15 cellular contexts compared by ENCODE assay signal in the genomic region with DNA sequence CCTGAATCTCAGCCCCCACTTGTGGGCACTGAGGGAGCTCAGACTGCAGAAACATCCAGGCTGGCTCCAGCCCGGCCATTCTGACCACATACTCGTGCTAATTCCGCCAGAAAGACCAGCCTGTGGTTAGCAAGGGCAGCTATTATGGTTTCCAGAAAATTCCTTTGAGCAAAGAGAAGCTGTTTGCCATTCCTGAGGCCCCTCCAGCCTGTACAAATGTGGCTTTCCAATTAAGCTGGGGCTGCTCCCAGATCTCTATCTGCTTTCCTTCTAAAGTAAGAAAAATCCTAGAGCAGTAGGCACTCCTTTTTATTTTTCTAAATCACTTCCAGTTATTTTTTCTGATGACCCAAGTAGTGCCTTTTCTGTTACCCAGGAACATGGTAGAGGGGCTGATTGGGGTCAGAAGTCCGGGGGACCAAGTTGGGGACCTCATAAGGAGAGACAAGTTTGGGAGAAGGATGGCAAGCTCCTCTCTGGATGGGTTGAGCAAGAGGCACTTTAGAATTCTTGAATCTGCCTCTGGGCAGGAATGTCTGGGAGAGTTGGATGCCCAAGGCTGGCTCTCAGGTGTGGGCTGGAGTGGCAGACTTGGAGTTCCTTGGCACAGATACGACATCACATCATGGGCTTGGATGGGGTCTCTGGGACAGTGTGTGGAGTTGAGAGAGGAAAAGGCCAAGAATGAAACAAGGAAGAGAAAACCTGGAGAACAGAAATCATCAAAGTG.
DNase-seq lines count a peak whose midpoint lies in the region; ATAC-seq and TF ChIP-seq lines count a peak whose summit lies in the region.
"Had no signal": no experiment of that assay in that cellular context is flagged by ENCODE, and none has a peak within 500 bp of the region (broad histone marks: within the 10 kb centered on the region; RNA-seq: fewer than 3 reads in every experiment).

No MANE protein-coding gene starts in this region.

- H4K91ac ChIP-seq in mesenchymal stem cell (ENCODE audit: low read length), result no peak overlapping the region

- H3K9me2 ChIP-seq in HCT116 (ENCODE audit: insufficient read depth), result no peaks in the 10 kb centered on the region

- no peak overlapping the region for H4K8ac ChIP-seq in mesenchymal stem cell (ENCODE audit: low read length)

- peak; percentile 88 for DNase-seq in AG08395 (ENCODE audit: low spot score)
- DNase-seq in HCT116 (ENCODE audit: low read depth, low spot score), result no peak
- DNase-seq in astrocyte of the hippocampus (ENCODE audit: low read depth, low spot score), result peak; percentile 97
- peak; percentile 68 for DNase-seq in mesenchymal stem cell
- DNase-seq in putamen (ENCODE audit: low spot score), result no peak
- DNase-seq in WERI-Rb-1, result no peak
- DNase-seq: AML-193, NCI-H2081 treated with DMSO at 0.1 percent for 48 hours had no signal

- H3K36me3 ChIP-seq in HCT116 (ENCODE audit: control insufficient read depth in 1 of 2, insufficient read depth in 2 of 2, low read length in 2 of 2) (no peaks in the 10 kb centered on the region), mesenchymal stem cell (ENCODE audit: control insufficient read depth in 1 of 2, insufficient read depth in 2 of 2, low read depth in 1 of 2, low read length in 2 of 2) (no peaks in the 10 kb centered on the region), WERI-Rb-1 (no peaks in the 10 kb centered on the region)
- H3K36me3 ChIP-seq: left lung, vagina had no signal

- H3K4me2 ChIP-seq in HCT116 (ENCODE audit: low read length) (peak overlapping the region; percentile 52), mesenchymal stem cell (ENCODE audit: low read length, poor library complexity, severe bottlenecking) (no peak overlapping the region)

- H3K9ac ChIP-seq in HCT116 (ENCODE audit: low read length) (no peak overlapping the region), mesenchymal stem cell (ENCODE audit: low read length) (no peak overlapping the region)

- no peak overlapping the region for H3K18ac ChIP-seq in mesenchymal stem cell (ENCODE audit: low read depth in 1 of 2, low read length in 2 of 2)

- H3K79me1 ChIP-seq in mesenchymal stem cell (replicated peaks; ENCODE audit: low read length, poor library complexity, severe bottlenecking), result no peaks in the 10 kb centered on the region

- H3K9me3 ChIP-seq in HCT116 (ENCODE audit: control insufficient read depth in 1 of 2, insufficient read depth in 1 of 2, low read depth in 1 of 2, low read length in 2 of 2) (no peaks in the 10 kb centered on the region), mesenchymal stem cell (ENCODE audit: control insufficient read depth, low read length) (peaks cover 26% of the 10 kb centered on the region), WERI-Rb-1 (ENCODE audit: severe bottlenecking) (peaks cover 13% of the 10 kb centered on the region)

- TF ChIP-seq CTCF in HCT116 (IDR thresholded peaks at IDR 0.05 in 2 of 3, conservative IDR thresholded peaks at IDR 0.05 in 1 of 3; ENCODE audit: borderline replicate concordance in 1 of 3, insufficient read depth in 1 of 3, low read depth in 2 of 3, low read length in 2 of 3) (no peak), WERI-Rb-1 (IDR thresholded peaks at IDR 0.05; ENCODE audit: low read depth, low read length) (no peak)

- H3K4me3 ChIP-seq in HCT116 (replicated peaks in 1 of 2; ENCODE audit: low read depth in 1 of 2, low read length in 2 of 2) (no peak overlapping the region), mesenchymal stem cell (ENCODE audit: insufficient read depth in 1 of 2, low read depth in 1 of 2, low read length in 2 of 2) (no peak overlapping the region), WERI-Rb-1 (ENCODE audit: low read depth, low read length) (no peak overlapping the region)
- H3K4me3 ChIP-seq: GM12878, left lung, vagina had no signal

- no peaks in the 10 kb centered on the region for H4K20me1 ChIP-seq in HCT116 (ENCODE audit: insufficient read depth)

- H2AK5ac ChIP-seq in mesenchymal stem cell (ENCODE audit: low read length, severe bottlenecking), result no peak overlapping the region

- TF ChIP-seq POLR2A in HCT116 (IDR thresholded peaks at IDR 0.05; ENCODE audit: borderline replicate concordance, extremely low read depth, insufficient read depth, insufficient read length), result no peak

- RAD21 ChIA-PET in HCT116 (lab: Charles Lee; ENCODE audit: low non-redundant PET in 1 of 2, low total read pairs in 2 of 2, uncharacterized antibody in 2 of 2, unreplicated experiment in 2 of 2), result no interaction called here

- no peak overlapping the region for H2BK120ac ChIP-seq in mesenchymal stem cell (ENCODE audit: low read depth, low read length)

- H3K4me1 ChIP-seq in HCT116 (ENCODE audit: control insufficient read depth in 1 of 2, insufficient read depth in 2 of 2, low read length in 2 of 2) (peaks cover 4 to 18% of the 10 kb centered on the region in 2 experiments; a peak in 3 of 4 replicates), mesenchymal stem cell (ENCODE audit: control insufficient read depth, insufficient read depth, low read depth, low read length) (peaks cover 15% of the 10 kb centered on the region)
- H3K4me1 ChIP-seq: foreskin keratinocyte, vagina had no signal

- H3K27me3 ChIP-seq in HCT116 (ENCODE audit: insufficient read depth, low read length) (no peaks in the 10 kb centered on the region), mesenchymal stem cell (ENCODE audit: control insufficient read depth in 1 of 2, insufficient read depth in 1 of 2, low read length in 2 of 2) (peaks cover 33 to 40% of the 10 kb centered on the region in 2 experiments), WERI-Rb-1 (ENCODE audit: insufficient read depth, low read depth, severe bottlenecking) (no peaks in the 10 kb centered on the region)
- H3K27me3 ChIP-seq: foreskin keratinocyte, vagina had no signal

- CTCF ChIA-PET in HCT116 (lab: Charles Lee), result interaction anchor here (1.4 kb wide), 1 partner anchor 17 kb away, joined by 4 read pairs; no protein-coding TSS in a partner anchor

- no peak overlapping the region for H3K14ac ChIP-seq in mesenchymal stem cell (ENCODE audit: low read length in 2 of 2)

- 51% methylated on average over 5 of the region's 5 CpGs for WGBS in mesenchymal stem cell

- H3K79me2 ChIP-seq in HCT116 (ENCODE audit: insufficient read depth, low read length), result no peaks in the 10 kb centered on the region

- no TSS peak for BruUV-seq in HCT116 (replicated peaks; lab: Mats Ljungman, UMichigan)

- no peak overlapping the region for H3K27ac ChIP-seq in HCT116 (ENCODE audit: low read depth, low read length)
- H3K27ac ChIP-seq in mesenchymal stem cell (ENCODE audit: low read length, poor library complexity, severe bottlenecking), result peak overlapping the region; percentile 38
- H3K27ac ChIP-seq in WERI-Rb-1, result no peak overlapping the region
- H3K27ac ChIP-seq: foreskin keratinocyte, vagina had no signal

- H2BK15ac ChIP-seq in mesenchymal stem cell (ENCODE audit: low read depth, poor library complexity, severe bottlenecking), result no peak overlapping the region

- H3K23ac ChIP-seq in mesenchymal stem cell (ENCODE audit: low read length in 2 of 2), result no peak overlapping the region

- POLR2A ChIA-PET in HCT116 (lab: Charles Lee), result interaction anchor here (1.2 kb wide), 1 partner anchor 83 kb away, joined by 3 read pairs; a partner anchor contains a TSS

- no peak for TF ChIP-seq RAD21 in HCT116 (IDR thresholded peaks at IDR 0.05; ENCODE audit: low read depth)

- H2BK12ac ChIP-seq in mesenchymal stem cell (ENCODE audit: low read length in 2 of 2), result no peak overlapping the region

- H2AFZ ChIP-seq in HCT116 (ENCODE audit: low read depth, low read length, poor library complexity, severe bottlenecking) (peak overlapping the region; percentile 11), mesenchymal stem cell (ENCODE audit: low read depth, low read length) (no peak overlapping the region)

- ATAC-seq in HCT116 (no peak), HG02678 (IDR thresholded peaks at IDR 0.05; ENCODE audit: unreplicated experiment) (no peak), HG02938 (IDR thresholded peaks at IDR 0.05; ENCODE audit: unreplicated experiment) (no peak)
- ATAC-seq: left lung, right cardiac atrium had no signal

- H3K4ac ChIP-seq in mesenchymal stem cell (ENCODE audit: low read depth in 1 of 2, low read length in 2 of 2), result no peak overlapping the region

- intact Hi-C loops in HCT116 (cut with micrococcal nuclease), result no loop called here

- H2BK5ac ChIP-seq in mesenchymal stem cell (ENCODE audit: low read depth, low read length, poor library complexity, severe bottlenecking), result no peak overlapping the region

TF ChIP-seq in HCT116, 20 proteins besides CTCF, POLR2A, EP300 and RAD21 (continues in another document):
- TF ChIP-seq, protein P1, sequence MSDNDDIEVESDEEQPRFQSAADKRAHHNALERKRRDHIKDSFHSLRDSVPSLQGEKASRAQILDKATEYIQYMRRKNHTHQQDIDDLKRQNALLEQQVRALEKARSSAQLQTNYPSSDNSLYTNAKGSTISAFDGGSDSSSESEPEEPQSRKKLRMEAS (IDR thresholded peaks at IDR 0.05), result no peak
- TF ChIP-seq POLR2AphosphoS5 (IDR thresholded peaks at IDR 0.05; ENCODE audit: low read depth, low read length), result no peak
- TF ChIP-seq JUND (IDR thresholded peaks at IDR 0.05), result no peak
- no peak for TF ChIP-seq CBX3 (IDR thresholded peaks at IDR 0.05; ENCODE audit: low read depth)
- no peak for TF ChIP-seq CEBPB (IDR thresholded peaks at IDR 0.05; ENCODE audit: low read depth)
- TF ChIP-seq, protein P2, sequence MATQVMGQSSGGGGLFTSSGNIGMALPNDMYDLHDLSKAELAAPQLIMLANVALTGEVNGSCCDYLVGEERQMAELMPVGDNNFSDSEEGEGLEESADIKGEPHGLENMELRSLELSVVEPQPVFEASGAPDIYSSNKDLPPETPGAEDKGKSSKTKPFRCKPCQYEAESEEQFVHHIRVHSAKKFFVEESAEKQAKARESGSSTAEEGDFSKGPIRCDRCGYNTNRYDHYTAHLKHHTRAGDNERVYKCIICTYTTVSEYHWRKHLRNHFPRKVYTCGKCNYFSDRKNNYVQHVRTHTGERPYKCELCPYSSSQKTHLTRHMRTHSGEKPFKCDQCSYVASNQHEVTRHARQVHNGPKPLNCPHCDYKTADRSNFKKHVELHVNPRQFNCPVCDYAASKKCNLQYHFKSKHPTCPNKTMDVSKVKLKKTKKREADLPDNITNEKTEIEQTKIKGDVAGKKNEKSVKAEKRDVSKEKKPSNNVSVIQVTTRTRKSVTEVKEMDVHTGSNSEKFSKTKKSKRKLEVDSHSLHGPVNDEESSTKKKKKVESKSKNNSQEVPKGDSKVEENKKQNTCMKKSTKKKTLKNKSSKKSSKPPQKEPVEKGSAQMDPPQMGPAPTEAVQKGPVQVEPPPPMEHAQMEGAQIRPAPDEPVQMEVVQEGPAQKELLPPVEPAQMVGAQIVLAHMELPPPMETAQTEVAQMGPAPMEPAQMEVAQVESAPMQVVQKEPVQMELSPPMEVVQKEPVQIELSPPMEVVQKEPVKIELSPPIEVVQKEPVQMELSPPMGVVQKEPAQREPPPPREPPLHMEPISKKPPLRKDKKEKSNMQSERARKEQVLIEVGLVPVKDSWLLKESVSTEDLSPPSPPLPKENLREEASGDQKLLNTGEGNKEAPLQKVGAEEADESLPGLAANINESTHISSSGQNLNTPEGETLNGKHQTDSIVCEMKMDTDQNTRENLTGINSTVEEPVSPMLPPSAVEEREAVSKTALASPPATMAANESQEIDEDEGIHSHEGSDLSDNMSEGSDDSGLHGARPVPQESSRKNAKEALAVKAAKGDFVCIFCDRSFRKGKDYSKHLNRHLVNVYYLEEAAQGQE (IDR thresholded peaks at IDR 0.05; ENCODE audit: low read depth), result no peak

Comparison
In these comparisons a context has a peak if more than half of its experiments do, and no peak if none do; other contexts are left out.
1. DNase-seq: peak in AG08395 (single experiment), astrocyte of the hippocampus (single experiment) and mesenchymal stem cell (single experiment); none in HCT116 (single experiment), putamen (single experiment) and WERI-Rb-1 (single experiment).